8 cellular contexts compared by ENCODE assay signal in genomic region chr11:60924110-60924905, GRCh38. TPM values are rescaled to one million over a fixed set of nuclear protein-coding genes. Genes with fewer than 3 reads are reported as not detected.
A peak's percentile ranks its signal among the peaks of the same experiment; 100 is the strongest.
DNase-seq lines count a peak whose midpoint lies in the region; ATAC-seq, FAIRE-seq and TF ChIP-seq lines count a peak whose summit lies in the region.

A gene with protein sequence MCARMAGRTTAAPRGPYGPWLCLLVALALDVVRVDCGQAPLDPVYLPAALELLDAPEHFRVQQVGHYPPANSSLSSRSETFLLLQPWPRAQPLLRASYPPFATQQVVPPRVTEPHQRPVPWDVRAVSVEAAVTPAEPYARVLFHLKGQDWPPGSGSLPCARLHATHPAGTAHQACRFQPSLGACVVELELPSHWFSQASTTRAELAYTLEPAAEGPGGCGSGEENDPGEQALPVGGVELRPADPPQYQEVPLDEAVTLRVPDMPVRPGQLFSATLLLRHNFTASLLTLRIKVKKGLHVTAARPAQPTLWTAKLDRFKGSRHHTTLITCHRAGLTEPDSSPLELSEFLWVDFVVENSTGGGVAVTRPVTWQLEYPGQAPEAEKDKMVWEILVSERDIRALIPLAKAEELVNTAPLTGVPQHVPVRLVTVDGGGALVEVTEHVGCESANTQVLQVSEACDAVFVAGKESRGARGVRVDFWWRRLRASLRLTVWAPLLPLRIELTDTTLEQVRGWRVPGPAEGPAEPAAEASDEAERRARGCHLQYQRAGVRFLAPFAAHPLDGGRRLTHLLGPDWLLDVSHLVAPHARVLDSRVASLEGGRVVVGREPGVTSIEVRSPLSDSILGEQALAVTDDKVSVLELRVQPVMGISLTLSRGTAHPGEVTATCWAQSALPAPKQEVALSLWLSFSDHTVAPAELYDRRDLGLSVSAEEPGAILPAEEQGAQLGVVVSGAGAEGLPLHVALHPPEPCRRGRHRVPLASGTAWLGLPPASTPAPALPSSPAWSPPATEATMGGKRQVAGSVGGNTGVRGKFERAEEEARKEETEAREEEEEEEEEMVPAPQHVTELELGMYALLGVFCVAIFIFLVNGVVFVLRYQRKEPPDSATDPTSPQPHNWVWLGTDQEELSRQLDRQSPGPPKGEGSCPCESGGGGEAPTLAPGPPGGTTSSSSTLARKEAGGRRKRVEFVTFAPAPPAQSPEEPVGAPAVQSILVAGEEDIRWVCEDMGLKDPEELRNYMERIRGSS (plus strand): TSS chr11:60924460. CDS start chr11:60924634, 174 bp downstream.

- WGBS in tibial nerve, 2 donors: 1 to 2% methylated on average over 31 to 63 of the region's 69 CpGs

- H3K9me3 ChIP-seq in AG04450 (ENCODE audit: control insufficient read depth, insufficient read depth, low read length) (no peaks in the 10 kb centered on the region; the same call in 1 of the 2 replicates), tibial nerve (no peaks in the 10 kb centered on the region)

- CTCF ChIA-PET in AG04450 (lab: Charles Lee): interaction anchor here (1.0 to 1.1 kb wide), 2 partner anchors 9 to 11 kb away, joined by 3 to 4 read pairs; partner anchors contain the start of gene TMEM109

- H3K27me3 ChIP-seq in AG04450 (ENCODE audit: control insufficient read depth, insufficient read depth, low read length): no peaks in the 10 kb centered on the region
- peaks cover 0 to 11% of the 10 kb centered on the region in 2 donors for H3K27me3 ChIP-seq in tibial nerve

- ATAC-seq in GM18861 (IDR thresholded peaks at IDR 0.05; ENCODE audit: unreplicated experiment): no peak

- peak in 1 of 2 donors; percentile 25 for TF ChIP-seq EP300 in tibial nerve (IDR thresholded peaks at IDR 0.05)

- peaks cover 0 to 57% (median 29%) of the 10 kb centered on the region in 3 donors for H3K36me3 ChIP-seq in tibial nerve

- DNase-seq in AG04450 (ENCODE audit: low read depth, low spot score): no peak
- DNase-seq in GM12892 (ENCODE audit: insufficient read length): peak; percentile 72
- DNase-seq in NCI-H1105 treated with DMSO at 0.1 percent for 48 hours (lab: John Stamatoyannopoulos, UW): peak; percentile 62
- DNase-seq in epithelial cell of proximal tubule (ENCODE audit: low read depth): no peak
- peak; percentile 69 for DNase-seq in middle frontal gyrus (ENCODE audit: extremely low spot score, low spot score)
- DNase-seq in tibial nerve (ENCODE audit: low spot score in 2 of 2): no peak

- TF ChIP-seq POLR2A in GM12892 (IDR thresholded peaks at IDR 0.05; ENCODE audit: low read depth, low read length): no peak
- peak in 1 of 2 donors; percentile 37 for TF ChIP-seq POLR2A in tibial nerve (IDR thresholded peaks at IDR 0.05)

- peak within 1 kb of the TSS; percentile 52 for H3K27ac ChIP-seq in AG04450 (ENCODE audit: low read depth, low read length)
- H3K27ac ChIP-seq in VCaP: peak within 1 kb of the TSS; percentile 69; the same call in 1 of the 2 replicates
- peak within 1 kb of the TSS in 1 of 4 donors; percentile 56 for H3K27ac ChIP-seq in tibial nerve

- FAIRE-seq in GM12892 (lab: Jason Lieb, UNC): peak; percentile 91

- TF ChIP-seq CTCF in AG04450 (IDR thresholded peaks at IDR 0.05; ENCODE audit: low read depth, low read length) (no peak), VCaP (conservative IDR thresholded peaks at IDR 0.05) (0 out of 2 replicates have a peak, but pooled peaks have one; percentile 7), epithelial cell of proximal tubule (conservative IDR thresholded peaks at IDR 0.05; ENCODE audit: low read depth, low read length) (no peak), tibial nerve (IDR thresholded peaks at IDR 0.05) (peak in 1 of 5 experiments; percentile 25)

- peaks cover 0 to 37% (median 25%) of the 10 kb centered on the region in 4 donors for H3K4me1 ChIP-seq in tibial nerve

- H3K4me3 ChIP-seq in AG04450 (ENCODE audit: low read depth, low read length) (peak within 1 kb of the TSS; percentile 79), epithelial cell of proximal tubule (ENCODE audit: low read depth, low read length) (peak within 1 kb of the TSS; percentile 90), tibial nerve (peak within 1 kb of the TSS; percentile 53 to 73 (median 62))

- POLR2A ChIA-PET in AG04450 (lab: Yijun Ruan, JAX): interaction anchor here (1.0 to 1.4 kb wide), 2 partner anchors 9 to 10 kb away, joined by 5 to 6 read pairs; partner anchors contain the start of gene TMEM109

RNA-seq across cellular contexts. Expression of the gene that starts here (rescaled TPM):
- polyA plus RNA-seq in AG04450 (2011; rRNA removed): 25.9 and 36.0 TPM in 2 replicates
- 18.9 and 24.2 TPM in 2 replicates for polyA minus RNA-seq in AG04450 (2011; rRNA and poly(A)+ RNA removed)
- 4.3 TPM for polyA plus RNA-seq in GM12892 (2012; ENCODE audit: missing spikeins)
- total RNA-seq in epithelial cell of proximal tubule (150 and 287 TPM in 2 replicates), tibial nerve (10 to 100 TPM; 15.9 to 41.9 (median 26.6) TPM)

Comparison
In these comparisons a context has a peak if more than half of its experiments do, and no peak if none do; other contexts are left out.
1. DNase-seq: peak in GM12892 (single experiment), NCI-H1105 treated with DMSO at 0.1 percent for 48 hours (single experiment) and middle frontal gyrus (single experiment); none in AG04450 (single experiment), epithelial cell of proximal tubule (single experiment) and tibial nerve (0 of 2).
2. Peak in every context shown above with its lines, with median percentiles within 50 percentile points of each other: H3K4me3 ChIP-seq.